Comparison of ENCODE assay signal across 9 cellular contexts in genomic region chr1:73998348-73998959, GRCh38.
DNase-seq lines count a peak whose midpoint lies in the region; ATAC-seq and TF ChIP-seq lines count a peak whose summit lies in the region.
"Had no signal": no experiment of that assay in that cellular context is flagged by ENCODE, and none has a peak within 500 bp of the region (broad histone marks: within the 10 kb centered on the region; RNA-seq: fewer than 3 reads in every experiment).

No MANE protein-coding gene starts in this region.

- H3K9me3 Mint-ChIP-seq in chondrocyte (ENCODE audit: low read depth) (no peaks in the 10 kb centered on the region), nephron (no peaks in the 10 kb centered on the region)

- DNase-seq in SIG-M5 treated with dmso at 0.1 percent for 504 hours (lab: John Stamatoyannopoulos, UW; ENCODE audit: unreplicated experiment) (peak; percentile 33), SIG-M5 (lab: John Stamatoyannopoulos, UW) (no peak), NCI-H460 (ENCODE audit: extremely low read depth, low read depth) (peak; percentile 33), chondrocyte (ENCODE audit: low spot score) (no peak), HPDE6-E6E7 (ENCODE audit: extremely low spot score) (no peak), NCI-H226 (no peak)

- peak; percentile 55 for ATAC-seq in HG03103 (IDR thresholded peaks at IDR 0.05; ENCODE audit: low read depth, unreplicated experiment)

- TF ChIP-seq CTCF in chondrocyte (IDR thresholded peaks at IDR 0.05) (peak; percentile 82), nephron (IDR thresholded peaks at IDR 0.05; ENCODE audit: unreplicated experiment in 3 of 3) (peak; percentile 52 to 63 (median 61))

- H3K4me3 Mint-ChIP-seq in chondrocyte (ENCODE audit: unreplicated experiment) = no peak overlapping the region
- H3K4me3 Mint-ChIP-seq in nephron = no peak overlapping the region
- H3K4me3 Mint-ChIP-seq: CD4-positive, alpha-beta memory T cell had no signal

- no peak overlapping the region for H3K27ac Mint-ChIP-seq in chondrocyte (ENCODE audit: unreplicated experiment)
- peak overlapping the region in 1 of 3 experiments; percentile 28 for H3K27ac Mint-ChIP-seq in nephron
- H3K27ac Mint-ChIP-seq: CD4-positive, alpha-beta memory T cell had no signal

- H3K36me3 Mint-ChIP-seq in chondrocyte (ENCODE audit: low read depth) (no peaks in the 10 kb centered on the region), nephron (ENCODE audit: low read depth) (no peaks in the 10 kb centered on the region)
- H3K36me3 Mint-ChIP-seq: CD4-positive, alpha-beta memory T cell had no signal

- H3K4me1 Mint-ChIP-seq in chondrocyte (ENCODE audit: low read depth) (no peaks in the 10 kb centered on the region), nephron (no peaks in the 10 kb centered on the region)
- H3K4me1 Mint-ChIP-seq: CD4-positive, alpha-beta memory T cell had no signal

- H3K27me3 Mint-ChIP-seq in chondrocyte (ENCODE audit: low read depth) = peaks cover 14% of the 10 kb centered on the region
- H3K27me3 Mint-ChIP-seq in nephron (ENCODE audit: low read depth) = no peaks in the 10 kb centered on the region

Comparison
In these comparisons a context has a peak if more than half of its experiments do, and no peak if none do; other contexts are left out.
1. DNase-seq: peak in SIG-M5 treated with dmso at 0.1 percent for 504 hours (single experiment) and NCI-H460 (single experiment); none in SIG-M5 (single experiment), chondrocyte (single experiment), HPDE6-E6E7 (single experiment) and NCI-H226 (single experiment).